1 cellular context compared by ENCODE assay signal in the genomic region with DNA sequence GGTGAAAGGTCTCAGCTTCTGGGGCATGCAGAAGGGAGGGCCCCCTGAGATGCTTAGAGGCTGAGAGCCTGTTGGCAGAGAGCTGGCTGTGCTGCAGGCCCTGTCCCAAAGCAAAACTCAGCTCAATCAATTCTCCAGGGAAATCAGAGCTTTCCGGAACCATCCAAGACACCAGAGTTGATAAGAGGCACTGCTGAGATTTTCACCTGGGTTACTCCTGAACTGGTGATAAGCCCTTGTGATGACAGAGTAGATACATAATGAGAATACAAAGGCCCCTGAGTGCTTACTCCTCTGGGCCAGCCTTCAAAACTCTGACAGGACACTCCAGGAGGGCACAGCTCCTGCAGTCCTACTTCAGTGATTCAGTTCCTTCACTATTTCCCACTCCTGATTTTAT.
TF ChIP-seq lines count a peak whose summit lies in the region.

No MANE protein-coding gene starts in this region.

TF ChIP-seq in HepG2, 621 proteins besides CTCF, POLR2A, EP300 and RAD21:
- TF ChIP-seq ZNF569 (CRISPR knock-in tag; IDR thresholded peaks at IDR 0.05; ENCODE audit: borderline replicate concordance) (no peak), USF2 (IDR thresholded peaks at IDR 0.05; ENCODE audit: low read depth, low read length) (no peak), USF2 (CRISPR knock-in tag; IDR thresholded peaks at IDR 0.05; ENCODE audit: borderline replicate concordance) (no peak), ZNF550 (CRISPR knock-in tag; IDR thresholded peaks at IDR 0.05; ENCODE audit: borderline replicate concordance) (no peak), ZBTB14 (CRISPR knock-in tag; IDR thresholded peaks at IDR 0.05) (no peak), MYNN (CRISPR knock-in tag; IDR thresholded peaks at IDR 0.05; ENCODE audit: low read depth) (no peak), GATA4 (IDR thresholded peaks at IDR 0.05; ENCODE audit: borderline replicate concordance, low read depth) (no peak), NBN (conservative IDR thresholded peaks at IDR 0.05) (no peak), ZNF850 (CRISPR knock-in tag; conservative IDR thresholded peaks at IDR 0.05) (no peak), LCORL (IDR thresholded peaks at IDR 0.05) (no peak), LCORL (CRISPR knock-in tag; IDR thresholded peaks at IDR 0.05) (no peak)
